In the genomic region with DNA sequence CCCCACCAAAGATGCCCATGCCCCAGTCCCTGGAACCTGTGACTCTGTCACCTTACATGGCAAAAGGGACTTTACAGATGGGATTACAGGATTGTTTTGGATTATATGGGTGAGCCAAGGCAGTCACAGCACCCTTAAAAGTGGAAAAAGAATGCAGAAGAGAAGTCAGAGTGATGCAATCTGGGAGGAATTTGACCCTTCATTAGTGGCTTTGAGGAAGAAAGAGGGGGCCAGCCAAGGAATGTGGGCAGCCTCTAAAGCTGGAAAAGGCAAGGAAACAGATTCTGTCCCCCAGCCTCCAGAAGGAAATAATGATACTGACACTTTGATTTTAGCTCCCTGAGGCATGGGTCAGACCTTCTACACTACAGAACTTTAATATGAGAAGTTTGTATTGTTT, we compare ENCODE assay signal across 22 cellular contexts.
DNase-seq lines count a peak whose midpoint lies in the region; ATAC-seq, FAIRE-seq and TF ChIP-seq lines count a peak whose summit lies in the region.
"Had no signal": no experiment of that assay in that cellular context is flagged by ENCODE, and none has a peak within 500 bp of the region (broad histone marks: within the 10 kb centered on the region; RNA-seq: fewer than 3 reads in every experiment).

No MANE protein-coding gene starts in this region.

- no peak overlapping the region for H2BK120ac ChIP-seq in H1 (replicated peaks; ENCODE audit: low read depth, low read length)

- no peak overlapping the region for H4K5ac ChIP-seq in H1 (ENCODE audit: insufficient read length, low read depth, low read length)

- FAIRE-seq in H1 (lab: Jason Lieb, UNC), result no peak
- FAIRE-seq: GM19239, K562 had no signal

- no peak overlapping the region for H3K56ac ChIP-seq in H1 (replicated peaks; ENCODE audit: insufficient read length, low read depth, low read length)

- H3K27me3 ChIP-seq in GM23338 (ENCODE audit: insufficient read depth) (no peaks in the 10 kb centered on the region), H1 (replicated peaks in 1 of 4; ENCODE audit: control insufficient read depth in 3 of 4, extremely low read depth in 1 of 4, insufficient read depth in 3 of 4, low read length in 3 of 4) (no peaks in the 10 kb centered on the region)

- no peaks in the 10 kb centered on the region for H3F3A ChIP-seq in GM23338 (replicated peaks; ENCODE audit: low read depth)

- no peak overlapping the region for H3K9ac ChIP-seq in H1 (replicated peaks in 1 of 4; ENCODE audit: extremely low read depth in 1 of 4, low read depth in 3 of 4, low read length in 3 of 4)
- H3K9ac ChIP-seq: GM23248, SK-N-SH had no signal

- H3K36me3 Mint-ChIP-seq in GM23338 (ENCODE audit: low read depth), result peaks cover 4% of the 10 kb centered on the region; the same call in 2 of the 3 replicates
- no peaks in the 10 kb centered on the region for H3K36me3 Mint-ChIP-seq in activated T-helper 1 cell treated with anti-CD3 and anti-CD28 coated beads, Interleukin-12 subunit alpha, Interleukin-12 subunit beta, Interleukin-2, Interleukin-4 antibody, amounts not matched to agents 30 ng/mL and 10 ng/mL and 1 ng/mL, durations not matched to agents 14 hours and 24 hours and 36 hours (ENCODE audit: low read depth)
- no peaks in the 10 kb centered on the region for H3K36me3 Mint-ChIP-seq in activated T-helper 17 cell treated with anti-CD3 and anti-CD28 coated beads, Interleukin-2, amount 50 U/mL, for 72 hours (ENCODE audit: low read depth)
- H3K36me3 Mint-ChIP-seq: CD4-positive, CD25-positive, alpha-beta regulatory T cell had no signal

- H3K9me3 ChIP-seq in H1 (ENCODE audit: insufficient read depth in 2 of 2, low read depth in 1 of 2, low read length in 1 of 2) (no peaks in the 10 kb centered on the region), mesodermal cell (ENCODE audit: control insufficient read depth, low read length) (peaks cover 4% of the 10 kb centered on the region)
- H3K9me3 ChIP-seq: SK-N-SH had no signal

- no peak overlapping the region for H3K14ac ChIP-seq in H1 (ENCODE audit: insufficient read length)

- H3K27ac ChIP-seq in GM23338 (ENCODE audit: low read depth), result no peak overlapping the region
- no peak overlapping the region for H3K27ac ChIP-seq in H1 (ENCODE audit: low read depth, low read length)
- H3K27ac ChIP-seq in mesodermal cell (ENCODE audit: low read depth, low read length, severe bottlenecking), result peak overlapping the region; percentile 62
- H3K27ac ChIP-seq: GM23248 had no signal

- H3K4ac ChIP-seq in H1 (replicated peaks; ENCODE audit: insufficient read length, low read depth, low read length), result no peak overlapping the region

- CTCF ChIA-PET in H1 (lab: Charles Lee; ENCODE audit: partially characterized antibody), result interaction anchor here (0.7 kb wide), 1 partner anchor 9 kb away, joined by 3 read pairs; no protein-coding TSS in a partner anchor

- intact Hi-C loops in activated T-helper 1 cell treated with anti-CD3 and anti-CD28 coated beads, Interleukin-12 subunit alpha, Interleukin-12 subunit beta, Interleukin-2, Interleukin-4 antibody, amounts not matched to agents 30 ng/mL and 10 ng/mL and 1 ng/mL, durations not matched to agents 14 hours and 24 hours and 36 hours (cut with micrococcal nuclease), result no loop called here

- peaks cover 5% of the 10 kb centered on the region for H3K27me3 Mint-ChIP-seq in GM23338 (ENCODE audit: insufficient read depth, low read depth, poor library complexity)
- H3K27me3 Mint-ChIP-seq in activated T-helper 1 cell treated with anti-CD3 and anti-CD28 coated beads, Interleukin-12 subunit alpha, Interleukin-12 subunit beta, Interleukin-2, Interleukin-4 antibody, amounts not matched to agents 30 ng/mL and 10 ng/mL and 1 ng/mL, durations not matched to agents 14 hours and 24 hours and 36 hours (ENCODE audit: insufficient read depth), result no peaks in the 10 kb centered on the region
- H3K27me3 Mint-ChIP-seq in activated T-helper 17 cell treated with anti-CD3 and anti-CD28 coated beads, Interleukin-2, amount 50 U/mL, for 72 hours, result peaks cover 12% of the 10 kb centered on the region

- H3K4me2 ChIP-seq in GM23338, result no peak overlapping the region
- H3K4me2 ChIP-seq in H1 (ENCODE audit: insufficient read depth in 1 of 2, low read depth in 2 of 2, low read length in 2 of 2), result no peak overlapping the region
- H3K4me2 ChIP-seq: SK-N-SH had no signal

- no peak for TF ChIP-seq CTCF in GM23338 (conservative IDR thresholded peaks at IDR 0.05; ENCODE audit: low read depth in 2 of 2)
- TF ChIP-seq CTCF in H1 (IDR thresholded peaks at IDR 0.05; ENCODE audit: control extremely low read depth in 1 of 3, insufficient read depth in 1 of 3, low read depth in 1 of 3, low read length in 3 of 3), result no peak

- H3K36me3 ChIP-seq in GM23338 (ENCODE audit: insufficient read depth) (no peaks in the 10 kb centered on the region), H1 (ENCODE audit: control insufficient read depth in 2 of 4, insufficient read depth in 4 of 4, low read length in 3 of 4) (no peaks in the 10 kb centered on the region), mesodermal cell (ENCODE audit: control insufficient read depth, insufficient read depth, low read length) (no peaks in the 10 kb centered on the region)

- H3K4me3 Mint-ChIP-seq in GM23338, result no peak overlapping the region
- H3K4me3 Mint-ChIP-seq in activated T-helper 1 cell treated with anti-CD3 and anti-CD28 coated beads, Interleukin-12 subunit alpha, Interleukin-12 subunit beta, Interleukin-2, Interleukin-4 antibody, amounts not matched to agents 30 ng/mL and 10 ng/mL and 1 ng/mL, durations not matched to agents 14 hours and 24 hours and 36 hours, result no peak overlapping the region
- no peak overlapping the region for H3K4me3 Mint-ChIP-seq in activated T-helper 17 cell treated with anti-CD3 and anti-CD28 coated beads, Interleukin-2, amount 50 U/mL, for 72 hours
- H3K4me3 Mint-ChIP-seq: B cell; CD4-positive, CD25-positive, alpha-beta regulatory T cell had no signal

- no peak overlapping the region for H3K23ac ChIP-seq in H1 (ENCODE audit: insufficient read length)

- H3K23me2 ChIP-seq in H1 (ENCODE audit: low read depth, low read length), result no peaks in the 10 kb centered on the region

- H2BK15ac ChIP-seq in H1 (ENCODE audit: low read length), result no peak overlapping the region

- H3K4me1 ChIP-seq in GM23338 (ENCODE audit: insufficient read depth) (no peaks in the 10 kb centered on the region), H1 (replicated peaks in 1 of 4; ENCODE audit: control insufficient read depth in 3 of 4, insufficient read depth in 4 of 4, low read length in 3 of 4) (no peaks in the 10 kb centered on the region; a peak in 2 of 7 replicates), mesodermal cell (ENCODE audit: control insufficient read depth, insufficient read depth, low read length, poor library complexity, severe bottlenecking) (peaks cover 38% of the 10 kb centered on the region)

- H3K4me3 ChIP-seq in GM23338, result no peak overlapping the region
- no peak overlapping the region for H3K4me3 ChIP-seq in H1 (ENCODE audit: extremely low read depth in 1 of 4, insufficient read depth in 2 of 4, low read depth in 3 of 4, low read length in 4 of 4)
- no peak overlapping the region for H3K4me3 ChIP-seq in mesodermal cell (ENCODE audit: extremely low read depth, insufficient read depth, low read length, poor library complexity, severe bottlenecking)
- H3K4me3 ChIP-seq: GM23248, K562 had no signal

- H2BK5ac ChIP-seq in H1 (ENCODE audit: low read depth, low read length), result no peak overlapping the region

- H2BK20ac ChIP-seq in H1 (ENCODE audit: low read length), result no peak overlapping the region

- H4K20me1 ChIP-seq in GM23338 (replicated peaks; ENCODE audit: insufficient read depth) (no peaks in the 10 kb centered on the region), H1 (replicated peaks in 1 of 2; ENCODE audit: control insufficient read depth in 1 of 2, insufficient read depth in 2 of 2, low read length in 2 of 2) (no peaks in the 10 kb centered on the region)

- no peak for TF ChIP-seq EP300 in H1 (IDR thresholded peaks at IDR 0.05; ENCODE audit: borderline replicate concordance in 1 of 2, low read depth in 2 of 2, low read length in 2 of 2)

- H3K4me1 Mint-ChIP-seq in GM23338, result peaks cover 5% of the 10 kb centered on the region; the same call in 1 of the 3 replicates
- no peaks in the 10 kb centered on the region for H3K4me1 Mint-ChIP-seq in activated T-helper 1 cell treated with anti-CD3 and anti-CD28 coated beads, Interleukin-12 subunit alpha, Interleukin-12 subunit beta, Interleukin-2, Interleukin-4 antibody, amounts not matched to agents 30 ng/mL and 10 ng/mL and 1 ng/mL, durations not matched to agents 14 hours and 24 hours and 36 hours (ENCODE audit: low read depth)
- H3K4me1 Mint-ChIP-seq in activated T-helper 17 cell treated with anti-CD3 and anti-CD28 coated beads, Interleukin-2, amount 50 U/mL, for 72 hours, result no peaks in the 10 kb centered on the region
- H3K4me1 Mint-ChIP-seq: B cell; CD4-positive, CD25-positive, alpha-beta regulatory T cell had no signal

- H3K9me2 ChIP-seq in GM23338 (ENCODE audit: insufficient read depth), result peaks cover 11% of the 10 kb centered on the region
- H3K9me2 ChIP-seq: SK-N-SH had no signal

- H2AK5ac ChIP-seq in H1 (ENCODE audit: low read depth, low read length), result no peak overlapping the region

- no peaks in the 10 kb centered on the region for H3K79me2 ChIP-seq in GM23338 (replicated peaks; ENCODE audit: insufficient read depth)
- H3K79me2 ChIP-seq in H1 (ENCODE audit: control insufficient read depth in 1 of 2, insufficient read depth in 2 of 2, low read length in 2 of 2), result no peaks in the 10 kb centered on the region

- H4K91ac ChIP-seq in H1 (replicated peaks; ENCODE audit: insufficient read length, low read length), result no peak overlapping the region

- H2AFZ ChIP-seq in GM23338 (no peak overlapping the region), H1 (ENCODE audit: low read length) (no peak overlapping the region)
- H2AFZ ChIP-seq: GM23248 had no signal

- DNase-seq in GM23338 (ENCODE audit: low spot score) (peak; percentile 17), H1 (ENCODE audit: low read depth in 1 of 2, low spot score in 2 of 2) (no peak), HCEC 1CT (no peak), anterior cingulate cortex (lab: John Stamatoyannopoulos, UW) (no peak)
- DNase-seq in activated T-helper 1 cell treated with anti-CD3 and anti-CD28 coated beads, Interleukin-12 subunit alpha, Interleukin-12 subunit beta, Interleukin-2, Interleukin-4 antibody, amounts not matched to agents 30 ng/mL and 10 ng/mL and 1 ng/mL, durations not matched to agents 14 hours and 24 hours and 36 hours (ENCODE audit: low spot score), result no peak
- DNase-seq: CD4-positive, CD25-positive, alpha-beta regulatory T cell; COR-L47; GF-D8; GM23248; MV-4-11; NCI-H1417; NCI-H187 treated with DMSO at 0.1 percent for 48 hours; NCI-H2227 treated with DMSO at 0.1 percent for 48 hours; NCI-H510A treated with DMSO at 0.1 percent for 48 hours; NCI-H774; SHP77; SK-N-SH had no signal

- H3K27ac Mint-ChIP-seq in GM23338, result no peak overlapping the region
- no peak overlapping the region for H3K27ac Mint-ChIP-seq in activated T-helper 1 cell treated with anti-CD3 and anti-CD28 coated beads, Interleukin-12 subunit alpha, Interleukin-12 subunit beta, Interleukin-2, Interleukin-4 antibody, amounts not matched to agents 30 ng/mL and 10 ng/mL and 1 ng/mL, durations not matched to agents 14 hours and 24 hours and 36 hours
- no peak overlapping the region for H3K27ac Mint-ChIP-seq in activated T-helper 17 cell treated with anti-CD3 and anti-CD28 coated beads, Interleukin-2, amount 50 U/mL, for 72 hours
- H3K27ac Mint-ChIP-seq: B cell; CD4-positive, CD25-positive, alpha-beta regulatory T cell had no signal

- no peaks in the 10 kb centered on the region for H3K79me1 ChIP-seq in H1 (ENCODE audit: low read depth, low read length)

- no peak overlapping the region for H3K18ac ChIP-seq in H1 (ENCODE audit: extremely low read depth, low read length)

- H3K9me3 Mint-ChIP-seq in GM23338, result peaks cover 49% of the 10 kb centered on the region
- peaks cover 5% of the 10 kb centered on the region for H3K9me3 Mint-ChIP-seq in activated T-helper 1 cell treated with anti-CD3 and anti-CD28 coated beads, Interleukin-12 subunit alpha, Interleukin-12 subunit beta, Interleukin-2, Interleukin-4 antibody, amounts not matched to agents 30 ng/mL and 10 ng/mL and 1 ng/mL, durations not matched to agents 14 hours and 24 hours and 36 hours
- H3K9me3 Mint-ChIP-seq in activated T-helper 17 cell treated with anti-CD3 and anti-CD28 coated beads, Interleukin-2, amount 50 U/mL, for 72 hours, result peaks cover 4% of the 10 kb centered on the region

- no peak overlapping the region for H2BK12ac ChIP-seq in H1 (ENCODE audit: low read depth, low read length)

- POLR2A ChIA-PET in H1 (lab: Charles Lee; ENCODE audit: partially characterized antibody), result no interaction called here

- no peak for ATAC-seq in GM23338
- ATAC-seq in activated T-helper 17 cell treated with anti-CD3 and anti-CD28 coated beads, Interleukin-2, amount 50 U/mL, for 72 hours (replicated peaks), result no peak
- ATAC-seq: K562 had no signal

- no peak for TF ChIP-seq RAD21 in H1 (IDR thresholded peaks at IDR 0.05 in 1 of 2, conservative IDR thresholded peaks at IDR 0.05 in 1 of 2; ENCODE audit: low read depth in 2 of 2, low read length in 2 of 2)

- TF ChIP-seq POLR2A in H1 (IDR thresholded peaks at IDR 0.05; ENCODE audit: control extremely low read depth in 1 of 2, low read depth in 2 of 2, low read length in 2 of 2), result no peak

- H4K8ac ChIP-seq in H1 (ENCODE audit: extremely low read depth, insufficient read depth, low read length), result no peak overlapping the region
